In the genomic region with DNA sequence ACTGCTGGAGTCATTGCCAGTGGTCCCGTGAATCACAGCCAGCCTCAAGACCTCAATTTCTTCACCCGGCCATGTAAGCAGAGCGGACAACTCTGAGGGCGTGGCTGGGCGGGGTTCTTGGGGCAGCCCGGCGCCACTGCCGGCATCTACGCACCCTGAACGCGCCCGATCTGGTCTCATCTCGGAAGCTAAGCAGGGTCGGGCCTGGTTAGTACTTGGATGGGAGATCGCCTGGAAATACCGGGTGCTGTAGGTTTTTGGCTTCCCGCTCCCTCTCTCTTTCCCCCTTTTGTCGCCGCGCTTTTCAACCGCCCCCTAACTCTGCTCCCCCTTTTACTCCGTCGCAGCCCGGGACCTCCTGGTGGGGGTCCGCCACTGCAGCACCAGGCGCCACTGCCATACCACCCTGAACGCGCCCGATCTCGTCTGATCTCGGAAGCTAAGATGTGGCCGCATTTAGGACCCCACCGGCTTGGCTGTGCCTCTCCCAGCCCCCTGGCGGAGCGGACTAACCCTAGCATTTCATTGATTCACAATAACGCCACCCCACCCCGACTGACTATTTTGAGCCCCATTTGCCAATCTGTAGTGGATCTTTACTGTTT, we compare ENCODE assay signal across 8 cellular contexts. TPM values are rescaled to one million over a fixed set of nuclear protein-coding genes. Genes with fewer than 3 reads are reported as not detected.
DNase-seq lines count a peak whose midpoint lies in the region; ATAC-seq and TF ChIP-seq lines count a peak whose summit lies in the region.

No MANE protein-coding gene starts in this region.

- H3K27ac ChIP-seq in AG04450 (ENCODE audit: low read depth, low read length) (no peak overlapping the region), muscle layer of colon (ENCODE audit: low read depth, low read length) (no peak overlapping the region)
- no peak overlapping the region for H3K27ac ChIP-seq in effector memory CD4-positive, alpha-beta T cell (ENCODE audit: insufficient read depth, low read length, poor library complexity, severe bottlenecking)

- H3K9ac ChIP-seq in muscle layer of colon (ENCODE audit: low read length) = no peak overlapping the region

- peak overlapping the region; percentile 59 for H3K4me3 ChIP-seq in AG04450 (ENCODE audit: low read depth, low read length)
- no peak overlapping the region for H3K4me3 ChIP-seq in effector memory CD4-positive, alpha-beta T cell (ENCODE audit: insufficient read depth, low read depth, low read length, poor library complexity, severe bottlenecking)
- H3K4me3 ChIP-seq in muscle layer of colon (ENCODE audit: low read depth in 1 of 2, low read length in 2 of 2) = peak overlapping the region; percentile 38 to 44

- peaks cover 4% of the 10 kb centered on the region for H3K4me1 ChIP-seq in effector memory CD4-positive, alpha-beta T cell (ENCODE audit: control insufficient read depth, insufficient read depth, low read length, poor library complexity, severe bottlenecking)
- H3K4me1 ChIP-seq in muscle layer of colon (ENCODE audit: insufficient read depth, low read length) = peaks cover 9% of the 10 kb centered on the region

- TF ChIP-seq CTCF in AG04450 (IDR thresholded peaks at IDR 0.05; ENCODE audit: low read depth, low read length) = peak; percentile 54

- no peaks in the 10 kb centered on the region for H3K36me3 ChIP-seq in effector memory CD4-positive, alpha-beta T cell (ENCODE audit: control insufficient read depth, insufficient read depth, low read length)
- H3K36me3 ChIP-seq in muscle layer of colon (ENCODE audit: insufficient read depth, low read length) = no peaks in the 10 kb centered on the region

- POLR2A ChIA-PET in AG04450 (lab: Yijun Ruan, JAX) = interaction anchor here (1.0 kb wide), 1 partner anchor 42 kb away, joined by 3 read pairs; the partner anchor contains the start of gene CALU

- CTCF ChIA-PET in AG04450 (lab: Charles Lee) = interaction anchor here (0.5 to 0.8 kb wide), 2 partner anchors 13 to 16 kb away, joined by 4 to 5 read pairs; no protein-coding TSS in a partner anchor

- ATAC-seq in HG02885 (IDR thresholded peaks at IDR 0.05; ENCODE audit: poor library complexity, unreplicated experiment) = peak; percentile 58
- peak; percentile 48 to 53 for ATAC-seq in activated CD4-positive, CD25-positive, alpha-beta regulatory T cell treated with anti-CD3 and anti-CD28 coated beads, Interleukin-2, amount 50 U/mL, for 24 hours

- H3K27me3 ChIP-seq in AG04450 (ENCODE audit: control insufficient read depth, insufficient read depth, low read length) = peaks cover 17% of the 10 kb centered on the region
- H3K27me3 ChIP-seq in effector memory CD4-positive, alpha-beta T cell (replicated peaks; ENCODE audit: control insufficient read depth, insufficient read depth, low read length, poor library complexity, severe bottlenecking) = peaks cover 18% of the 10 kb centered on the region
- peaks cover 21 to 27% of the 10 kb centered on the region in 2 donors for H3K27me3 ChIP-seq in muscle layer of colon (ENCODE audit: control insufficient read depth in 1 of 2, insufficient read depth in 2 of 2, low read length in 2 of 2)

- H3K9me3 ChIP-seq in AG04450 (ENCODE audit: control insufficient read depth, insufficient read depth, low read length) (no peaks in the 10 kb centered on the region), muscle layer of colon (ENCODE audit: low read length) (no peaks in the 10 kb centered on the region)
- no peaks in the 10 kb centered on the region for H3K9me3 ChIP-seq in effector memory CD4-positive, alpha-beta T cell (ENCODE audit: control insufficient read depth, low read length)

- peak; percentile 21 for DNase-seq in AG04450 (ENCODE audit: low read depth, low spot score)
- DNase-seq in effector memory CD4-positive, alpha-beta T cell = peak; percentile 3 to 13 (median 9)
- DNase-seq in stromal cell of bone marrow (ENCODE audit: low read depth) = peak; percentile 38
- no peak for DNase-seq in NCI-H2029 treated with DMSO at 0.1 percent for 48 hours (lab: John Stamatoyannopoulos, UW)
- no peak for DNase-seq in NCI-H446 (lab: John Stamatoyannopoulos, UW)

RNA-seq across cellular contexts. Expression of gene GARIN1A, which starts 25.3 kb away (rescaled TPM):
- polyA plus RNA-seq in AG04450 (2011; rRNA removed) = 0.47 TPM in 2 replicates
- 0.23 and 0.70 TPM in 2 replicates for polyA minus RNA-seq in AG04450 (2011; rRNA and poly(A)+ RNA removed)

RNA-seq across cellular contexts. Expression of gene CALU, which starts 41.8 kb away (rescaled TPM):
- polyA plus RNA-seq in AG04450 (2011; rRNA removed) = 593 and 815 TPM in 2 replicates
- polyA minus RNA-seq in AG04450 (2011; rRNA and poly(A)+ RNA removed) = 317 and 441 TPM in 2 replicates

Comparison
In these comparisons a context has a peak if more than half of its experiments do, and no peak if none do; other contexts are left out.
1. DNase-seq: peak in AG04450 (single experiment), effector memory CD4-positive, alpha-beta T cell (3 of 3) and stromal cell of bone marrow (single experiment); none in NCI-H2029 treated with DMSO at 0.1 percent for 48 hours (single experiment) and NCI-H446 (0 of 2).